In the genomic region with DNA sequence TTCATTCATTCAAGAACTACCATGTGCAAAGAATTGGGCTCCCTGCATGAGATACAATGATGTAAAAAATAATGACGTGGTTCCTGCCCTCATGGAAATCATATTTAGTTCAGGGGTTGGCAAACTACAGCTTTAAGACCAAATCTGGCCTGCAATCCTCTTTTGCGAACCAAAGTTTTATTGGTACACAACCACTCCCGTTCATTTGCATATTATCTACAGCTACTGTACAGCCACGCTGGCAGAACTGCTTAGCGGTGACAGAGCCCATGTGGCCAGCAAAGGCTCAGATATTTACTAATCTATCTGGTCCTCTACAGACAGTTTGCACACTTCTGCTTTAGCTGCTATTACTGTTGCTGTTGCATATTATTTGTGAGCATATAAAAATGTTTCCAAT, we compare ENCODE assay signal across 15 cellular contexts.
DNase-seq lines count a peak whose midpoint lies in the region; ATAC-seq and TF ChIP-seq lines count a peak whose summit lies in the region.
"Had no signal": no experiment of that assay in that cellular context is flagged by ENCODE, and none has a peak within 500 bp of the region (broad histone marks: within the 10 kb centered on the region; RNA-seq: fewer than 3 reads in every experiment).

No MANE protein-coding gene starts in this region.

- H3K9me3 Mint-ChIP-seq in CD8-positive, alpha-beta T cell, result no peaks in the 10 kb centered on the region
- H3K9me3 Mint-ChIP-seq in activated B cell treated with CpG ODN at 0.5 μM for 24 hours, result no peaks in the 10 kb centered on the region
- H3K9me3 Mint-ChIP-seq: central memory CD8-positive, alpha-beta T cell; mesothelial cell of epicardium had no signal

- H3K27ac ChIP-seq in CD8-positive, alpha-beta T cell (ENCODE audit: low read depth, low read length), result no peak overlapping the region
- peak overlapping the region; percentile 75 for H3K27ac ChIP-seq in neutrophil

- CTCF ChIA-PET in CD8-positive, alpha-beta T cell (lab: Charles Lee), result interaction anchor here (1.0 kb wide), 1 partner anchor 113 kb away, joined by 3 read pairs; no protein-coding TSS in a partner anchor
- CTCF ChIA-PET in activated B cell treated with CpG ODN at 0.5 μM for 24 hours (lab: Charles Lee), result interaction anchor here (0.6 to 3.0 kb wide), 5 partner anchors 63 to 276 kb away, joined by 3 to 13 read pairs (median 5); no protein-coding TSS in a partner anchor

- no peaks in the 10 kb centered on the region for H3K9me3 ChIP-seq in CD8-positive, alpha-beta T cell (ENCODE audit: low read length)
- no peaks in the 10 kb centered on the region for H3K9me3 ChIP-seq in neutrophil
- H3K9me3 ChIP-seq: tibial artery had no signal

- peaks cover 27% of the 10 kb centered on the region for H3K4me1 ChIP-seq in CD8-positive, alpha-beta T cell (ENCODE audit: insufficient read depth, low read length)
- H3K4me1 ChIP-seq in neutrophil (ENCODE audit: control insufficient read depth in 1 of 2, insufficient read depth in 1 of 2, low read depth in 1 of 2, low read length in 1 of 2), result peaks cover 23 to 24% of the 10 kb centered on the region in 2 experiments

- TF ChIP-seq CTCF in CD8-positive, alpha-beta T cell (IDR thresholded peaks at IDR 0.05), result no peak
- TF ChIP-seq CTCF in activated B cell treated with CpG ODN at 0.5 μM for 24 hours (IDR thresholded peaks at IDR 0.05), result no peak
- no peak for TF ChIP-seq CTCF in neutrophil (IDR thresholded peaks at IDR 0.05)

- no peak overlapping the region for H3K4me3 ChIP-seq in CD8-positive, alpha-beta T cell (ENCODE audit: low read depth, low read length)
- peak overlapping the region in 1 of 2 experiments; percentile 28 for H3K4me3 ChIP-seq in neutrophil (ENCODE audit: low read depth in 1 of 2, low read length in 1 of 2)
- H3K4me3 ChIP-seq: tibial artery had no signal

- H3K27me3 Mint-ChIP-seq in CD8-positive, alpha-beta T cell (ENCODE audit: low read depth), result no peaks in the 10 kb centered on the region
- no peaks in the 10 kb centered on the region for H3K27me3 Mint-ChIP-seq in activated B cell treated with CpG ODN at 0.5 μM for 24 hours
- H3K27me3 Mint-ChIP-seq: activated naive CD8-positive, alpha-beta T cell; central memory CD8-positive, alpha-beta T cell had no signal

- intact Hi-C loops in CD8-positive, alpha-beta T cell (cut with DNase I, micrococcal nuclease), result no loop called here
- intact Hi-C loops in activated B cell treated with CpG ODN at 0.5 μM for 24 hours (cut with micrococcal nuclease) (loop anchor here (5.0 kb wide), 2 partner anchors 231 to 276 kb away; no protein-coding TSS in a partner anchor), sciatic nerve (cut with DNase I) (loop anchor here (10.0 kb wide), 1 partner anchor 172 kb away; the partner anchor contains the start of gene XYLT1)

- no peaks in the 10 kb centered on the region for H3K36me3 ChIP-seq in CD8-positive, alpha-beta T cell (ENCODE audit: insufficient read depth, low read length)
- H3K36me3 ChIP-seq in neutrophil, result no peaks in the 10 kb centered on the region
- H3K36me3 ChIP-seq: tibial artery had no signal

- POLR2A ChIA-PET in CD8-positive, alpha-beta T cell (lab: Charles Lee), result no interaction called here
- POLR2A ChIA-PET in activated B cell treated with CpG ODN at 0.5 μM for 24 hours (lab: Charles Lee), result interaction anchor here (0.7 to 4.0 kb wide), 8 partner anchors 17 to 174 kb away, joined by 3 to 46 read pairs (median 11); no protein-coding TSS in a partner anchor

- H3K4me1 Mint-ChIP-seq in CD8-positive, alpha-beta T cell (ENCODE audit: low read depth), result peaks cover 43% of the 10 kb centered on the region
- peaks cover 71% of the 10 kb centered on the region for H3K4me1 Mint-ChIP-seq in activated B cell treated with CpG ODN at 0.5 μM for 24 hours

- H3K36me3 Mint-ChIP-seq in CD8-positive, alpha-beta T cell, result no peaks in the 10 kb centered on the region
- H3K36me3 Mint-ChIP-seq in activated B cell treated with CpG ODN at 0.5 μM for 24 hours (ENCODE audit: low read depth), result no peaks in the 10 kb centered on the region
- H3K36me3 Mint-ChIP-seq: activated naive CD8-positive, alpha-beta T cell; mesothelial cell of epicardium had no signal

- ATAC-seq in CD8-positive, alpha-beta T cell, result no peak
- ATAC-seq in activated B cell treated with CpG ODN at 0.5 μM for 24 hours (ENCODE audit: low read depth) (no peak), sciatic nerve (no peak), HG03571 (IDR thresholded peaks at IDR 0.05; ENCODE audit: unreplicated experiment) (no peak)

- H3K4me3 Mint-ChIP-seq in CD8-positive, alpha-beta T cell, result no peak overlapping the region
- peak overlapping the region; percentile 44 for H3K4me3 Mint-ChIP-seq in activated B cell treated with CpG ODN at 0.5 μM for 24 hours
- H3K4me3 Mint-ChIP-seq: central memory CD8-positive, alpha-beta T cell; mesothelial cell of epicardium had no signal

- peak overlapping the region; percentile 34 for H3K27ac Mint-ChIP-seq in CD8-positive, alpha-beta T cell
- H3K27ac Mint-ChIP-seq in activated B cell treated with CpG ODN at 0.5 μM for 24 hours, result peak overlapping the region; percentile 75
- H3K27ac Mint-ChIP-seq: activated naive CD8-positive, alpha-beta T cell; mesothelial cell of epicardium had no signal

- DNase-seq in CD8-positive, alpha-beta T cell, result no peak
- peak; percentile 77 for DNase-seq in NAMALWA (ENCODE audit: low spot score)
- DNase-seq in activated B cell treated with CpG ODN at 0.5 μM for 24 hours, result no peak
- no peak for DNase-seq in sciatic nerve (ENCODE audit: low spot score)
- DNase-seq in NK-92 (lab: John Stamatoyannopoulos, UW; ENCODE audit: unreplicated experiment), result no peak
- DNase-seq in NCI-H2196 (lab: John Stamatoyannopoulos, UW; ENCODE audit: unreplicated experiment), result no peak
- DNase-seq: kidney; SHP77 treated with DMSO at 0.1 percent for 48 hours; stimulated activated CD4-positive, alpha-beta T cell treated with anti-CD3 and anti-CD28 coated beads, Interleukin-1b, Interleukin-23, amount 100 ng/mL, for 48 hours; tibial artery had no signal

- no peaks in the 10 kb centered on the region for H3K27me3 ChIP-seq in CD8-positive, alpha-beta T cell (ENCODE audit: insufficient read depth, low read length)
- H3K27me3 ChIP-seq in neutrophil, result no peaks in the 10 kb centered on the region
- H3K27me3 ChIP-seq: tibial artery had no signal

Comparison
In these comparisons a context has a peak if more than half of its experiments do, and no peak if none do; other contexts are left out.
1. intact Hi-C loops: an anchor here in activated B cell treated with CpG ODN at 0.5 μM for 24 hours (5.0 kb wide) and sciatic nerve (10.0 kb wide); none called in CD8-positive, alpha-beta T cell.